In the genomic region with DNA sequence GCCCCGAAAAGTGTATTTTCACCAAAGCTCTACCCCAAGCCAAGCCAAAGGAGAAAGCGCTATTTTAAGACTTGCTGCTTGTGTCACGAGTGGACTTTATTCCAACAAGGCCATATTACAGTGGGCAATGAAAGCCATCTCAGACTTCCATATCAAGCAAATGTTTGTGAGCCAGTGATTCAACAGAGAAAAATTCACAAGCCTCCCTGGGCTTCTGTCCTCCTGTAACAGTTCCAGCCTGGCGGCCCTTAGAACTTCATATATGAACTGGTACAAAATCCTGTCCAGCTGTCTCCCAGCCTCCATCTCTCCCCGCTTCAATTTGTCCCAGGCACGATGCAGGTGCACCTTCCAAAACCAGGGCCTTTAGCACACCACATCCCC, we compare ENCODE assay signal across 1 cellular context.
TF ChIP-seq lines count a peak whose summit lies in the region.

No MANE protein-coding gene starts in this region.

TF ChIP-seq in SK-N-SH treated with all-trans-retinoic acid at 6 μM for 48 hours, 23 proteins besides CTCF, POLR2A, EP300 and RAD21 (continued from another document):
- TF ChIP-seq, protein P1, sequence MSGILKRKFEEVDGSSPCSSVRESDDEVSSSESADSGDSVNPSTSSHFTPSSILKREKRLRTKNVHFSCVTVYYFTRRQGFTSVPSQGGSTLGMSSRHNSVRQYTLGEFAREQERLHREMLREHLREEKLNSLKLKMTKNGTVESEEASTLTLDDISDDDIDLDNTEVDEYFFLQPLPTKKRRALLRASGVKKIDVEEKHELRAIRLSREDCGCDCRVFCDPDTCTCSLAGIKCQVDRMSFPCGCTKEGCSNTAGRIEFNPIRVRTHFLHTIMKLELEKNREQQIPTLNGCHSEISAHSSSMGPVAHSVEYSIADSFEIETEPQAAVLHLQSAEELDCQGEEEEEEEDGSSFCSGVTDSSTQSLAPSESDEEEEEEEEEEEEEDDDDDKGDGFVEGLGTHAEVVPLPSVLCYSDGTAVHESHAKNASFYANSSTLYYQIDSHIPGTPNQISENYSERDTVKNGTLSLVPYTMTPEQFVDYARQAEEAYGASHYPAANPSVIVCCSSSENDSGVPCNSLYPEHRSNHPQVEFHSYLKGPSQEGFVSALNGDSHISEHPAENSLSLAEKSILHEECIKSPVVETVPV (CRISPR knock-in tag; IDR thresholded peaks at IDR 0.05), result no peak
- TF ChIP-seq CSDC2 (CRISPR knock-in tag; IDR thresholded peaks at IDR 0.05), result no peak
- no peak for TF ChIP-seq SNAI2 (CRISPR knock-in tag; IDR thresholded peaks at IDR 0.05)
- TF ChIP-seq, protein P2, sequence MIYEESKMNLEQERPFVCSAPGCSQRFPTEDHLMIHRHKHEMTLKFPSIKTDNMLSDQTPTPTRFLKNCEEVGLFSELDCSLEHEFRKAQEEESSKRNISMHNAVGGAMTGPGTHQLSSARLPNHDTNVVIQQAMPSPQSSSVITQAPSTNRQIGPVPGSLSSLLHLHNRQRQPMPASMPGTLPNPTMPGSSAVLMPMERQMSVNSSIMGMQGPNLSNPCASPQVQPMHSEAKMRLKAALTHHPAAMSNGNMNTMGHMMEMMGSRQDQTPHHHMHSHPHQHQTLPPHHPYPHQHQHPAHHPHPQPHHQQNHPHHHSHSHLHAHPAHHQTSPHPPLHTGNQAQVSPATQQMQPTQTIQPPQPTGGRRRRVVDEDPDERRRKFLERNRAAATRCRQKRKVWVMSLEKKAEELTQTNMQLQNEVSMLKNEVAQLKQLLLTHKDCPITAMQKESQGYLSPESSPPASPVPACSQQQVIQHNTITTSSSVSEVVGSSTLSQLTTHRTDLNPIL (CRISPR knock-in tag; IDR thresholded peaks at IDR 0.05; ENCODE audit: low read depth), result no peak
- TF ChIP-seq GLIS3 (CRISPR knock-in tag; IDR thresholded peaks at IDR 0.05), result no peak
